ENCODE assay signal across 9 cellular contexts in genomic region chr12:6335451-6336078, GRCh38. TPM values are rescaled to one million over a fixed set of nuclear protein-coding genes. Genes with fewer than 3 reads are reported as not detected.
DNase-seq lines count a peak whose midpoint lies in the region; ATAC-seq, FAIRE-seq and TF ChIP-seq lines count a peak whose summit lies in the region.
"Had no signal": no experiment of that assay in that cellular context is flagged by ENCODE, and none has a peak within 500 bp of the region (broad histone marks: within the 10 kb centered on the region; RNA-seq: fewer than 3 reads in every experiment).

No MANE protein-coding gene starts in this region.

- H3K9ac ChIP-seq in GM12878 (ENCODE audit: control insufficient read depth, insufficient read depth, low read length): peak overlapping the region; percentile 68

- no peaks in the 10 kb centered on the region for H4K20me1 ChIP-seq in GM12878 (ENCODE audit: control insufficient read depth, insufficient read depth)

- SMC1A ChIA-PET in GM12878 (lab: Charles Lee; ENCODE audit: uncharacterized antibody, unreplicated experiment): interaction anchor here (0.5 to 4.6 kb wide), 20 partner anchors 10 to 155 kb away, joined by 3 to 39 read pairs (median 5); partner anchors contain the start of gene CD27

- TF ChIP-seq RAD21 in GM12878 (IDR thresholded peaks at IDR 0.05; ENCODE audit: insufficient read depth, low read depth, low read length): peak; percentile 75

- BruUV-seq in GM12878 (replicated peaks; lab: Mats Ljungman, UMichigan): no TSS peak

- H3K36me3 ChIP-seq in GM12878 (ENCODE audit: control insufficient read depth in 2 of 2, insufficient read depth in 2 of 2, low read length in 1 of 2): peaks cover 6 to 11% of the 10 kb centered on the region in 2 experiments; a peak in 3 of 4 replicates

- peak; percentile 53 for DNase-seq in Ammon's horn (ENCODE audit: low spot score)
- DNase-seq in HK-2 (ENCODE audit: unreplicated experiment): peak; percentile 86
- DNase-seq in T-helper 9 cell: peak; percentile 73
- DNase-seq in GM12878 (ENCODE audit: low read depth, low spot score): peak; percentile 60
- peak; percentile 95 for DNase-seq in iris pigment epithelial cell (ENCODE audit: low read depth)
- DNase-seq in stimulated activated CD4-positive, alpha-beta T cell treated with anti-CD3 and anti-CD28 coated beads, Interleukin-15, amount 100 ng/mL, for 48 hours (ENCODE audit: low read depth in 2 of 2): peak; percentile 81 to 87

- ATAC-seq in GM19035 (IDR thresholded peaks at IDR 0.05; ENCODE audit: unreplicated experiment) (peak; percentile 79), GM12878 (peak; percentile 85), HG03442 (IDR thresholded peaks at IDR 0.05; ENCODE audit: unreplicated experiment) (no peak)

- peak overlapping the region; percentile 72 for H2AFZ ChIP-seq in GM12878 (ENCODE audit: control insufficient read depth, low read depth, low read length)

- intact Hi-C loops in GM12878 (cut with micrococcal nuclease; ENCODE audit: unreplicated experiment): loop anchor here (2.0 to 5.0 kb wide), 3 partner anchors 87 to 197 kb away; partner anchors contain the start of gene GAPDH

- WGBS in GM12878 (ENCODE audit: insufficient coverage, insufficient replicate concordance, low lambda C conversion rate, missing lambda C conversion rate): 0% methylated on average over 11 of the region's 11 CpGs

- CTCF ChIA-PET in GM12878 (lab: Yijun Ruan, JAX): interaction anchor here (0.6 to 7.9 kb wide), 33 partner anchors 9 to 202 kb away, joined by 3 to 53 read pairs (median 4); partner anchors contain the start of genes CD27, GAPDH and TAPBPL

- H3K27ac ChIP-seq in GM12878 (ENCODE audit: control insufficient read depth, insufficient read depth): peak overlapping the region; percentile 93

- peaks cover 46% of the 10 kb centered on the region for H3K79me2 ChIP-seq in GM12878 (ENCODE audit: control insufficient read depth, insufficient read depth, low read length)

- peak overlapping the region; percentile 99 for H3K4me2 ChIP-seq in GM12878 (ENCODE audit: control insufficient read depth, insufficient read depth)

- no peaks in the 10 kb centered on the region for H3K27me3 ChIP-seq in GM12878 (replicated peaks in 1 of 2; ENCODE audit: control insufficient read depth in 2 of 2, insufficient read depth in 2 of 2, low read length in 1 of 2)

- RAD21 ChIA-PET in GM12878 (lab: Charles Lee; ENCODE audit: unreplicated experiment): interaction anchor here (0.6 to 3.8 kb wide), 28 partner anchors 9 to 424 kb away, joined by 3 to 44 read pairs (median 4); partner anchors contain the start of genes LPAR5 and VAMP1

- TF ChIP-seq POLR2A in GM12878 (IDR thresholded peaks at IDR 0.05; ENCODE audit: low read depth, low read length): peak; percentile 83

- peak; percentile 71 to 92 (median 76) for TF ChIP-seq CTCF in GM12878 (IDR thresholded peaks at IDR 0.05 in 2 of 3, conservative IDR thresholded peaks at IDR 0.05 in 1 of 3; ENCODE audit: control insufficient read depth in 2 of 3, extremely low read depth in 1 of 3, insufficient read depth in 1 of 3, low read depth in 3 of 3, low read length in 3 of 3)

- POLR2A ChIA-PET in GM12878 (lab: Charles Lee): interaction anchor here (0.5 to 3.4 kb wide), 15 partner anchors 9 to 223 kb away, joined by 3 to 22 read pairs (median 9); partner anchors contain the start of genes CD27, TAPBPL and VAMP1

- no peak; a peak in 1 of 4 replicates for TF ChIP-seq EP300 in GM12878 (IDR thresholded peaks at IDR 0.05; ENCODE audit: borderline replicate concordance in 1 of 2, control insufficient read depth in 1 of 2, low read depth in 2 of 2, low read length in 2 of 2)

- peaks cover 45% of the 10 kb centered on the region for H3K4me1 ChIP-seq in GM12878 (ENCODE audit: control insufficient read depth, insufficient read depth, low read length)

- peak overlapping the region; percentile 53 for H3K4me3 ChIP-seq in GM12878

- FAIRE-seq in GM12878 (lab: Jason Lieb, UNC): no peak

- in situ Hi-C loops in GM12878 (cut with MboI): loop anchor here (5.0 kb wide), 1 partner anchor 132 kb away; no protein-coding TSS in a partner anchor

- no peaks in the 10 kb centered on the region for H3K9me3 ChIP-seq in GM12878 (replicated peaks; ENCODE audit: control insufficient read depth, insufficient read depth, low read length)

TF ChIP-seq in GM12878, 131 proteins besides CTCF, POLR2A, EP300 and RAD21 (continues in another document):
- TF ChIP-seq NFIC (IDR thresholded peaks at IDR 0.05; ENCODE audit: low read depth, low read length) (no peak; the same call in 1 of the 2 replicates), NR2F1 (conservative IDR thresholded peaks at IDR 0.05) (peak; percentile 65; the same call in 1 of the 2 replicates), IKZF2 (IDR thresholded peaks at IDR 0.05) (peak; percentile 59 to 63; a peak in 2 of 4 replicates), MXI1 (IDR thresholded peaks at IDR 0.05; ENCODE audit: low read depth, low read length) (no peak)

RNA-seq across cellular contexts. Expression of gene TNFRSF1A, which starts 6.3 kb away (rescaled TPM):
- 25.3 and 26.1 TPM in 2 replicates for total RNA-seq in GM12878 (2013; cell fraction: nucleolus; rRNA removed)
- total RNA-seq in GM12878 (2014; rRNA removed) (11.7 and 14.1 TPM in 2 replicates), GM12878 (2014; rRNA removed; fragmentation: Illumina TruSeq; extraction: Trizol) (7.3 and 9.8 TPM in 2 replicates), GM12878 (2021) (16.2 and 16.5 TPM in 2 replicates)
- 4.1 TPM for polyA plus RNA-seq in GM12878 (2011; ENCODE audit: low read depth)
- polyA plus RNA-seq in GM12878 (2011; rRNA removed) (16.5 and 18.9 TPM in 2 replicates), GM12878 (2014; fragmentation: Illumina TruSeq; extraction: Trizol) (6.4 and 14.8 TPM in 2 replicates), GM12878 (2014; fragmentation: Nextera tagmentation; extraction: Ambion mirVana) (under 1 TPM; 0.24 to 0.77 TPM), GM12878 (2014; rRNA removed) (12.7 and 13.1 TPM in 2 replicates), GM12878 (2016; fragmentation: Nextera tagmentation; extraction: Ambion mirVana) (10 to 100 TPM; 10.6 to 13.0 TPM)
- 16.0 and 25.6 TPM in 2 replicates for polyA plus RNA-seq in GM12878 (2011; cell fraction: cytosol; rRNA removed)
- 30.0 and 37.3 TPM in 2 replicates for polyA plus RNA-seq in GM12878 (2011; cell fraction: nucleus; rRNA removed)
- 7.0 and 13.2 TPM in 2 replicates for polyA plus RNA-seq in GM12878 (2012)
- 22.5 and 36.4 TPM in 2 replicates for polyA minus RNA-seq in GM12878 (2011; rRNA and poly(A)+ RNA removed)
- 13.6 and 15.8 TPM in 2 replicates for polyA minus RNA-seq in GM12878 (2011; cell fraction: cytosol; rRNA and poly(A)+ RNA removed)
- polyA minus RNA-seq in GM12878 (2011; cell fraction: nucleus; rRNA and poly(A)+ RNA removed): 24.8 and 42.8 TPM in 2 replicates

RNA-seq across cellular contexts. Expression of gene PLEKHG6, which starts 25.1 kb away (rescaled TPM):
- 2.3 and 2.8 TPM in 2 replicates for total RNA-seq in GM12878 (2013; cell fraction: nucleolus; rRNA removed)
- total RNA-seq in GM12878 (2014; rRNA removed) (1.0 and 1.4 TPM in 2 replicates), GM12878 (2014; rRNA removed; fragmentation: Illumina TruSeq; extraction: Trizol) (0.60 and 0.72 TPM in 2 replicates), GM12878 (2021) (0.90 and 1.5 TPM in 2 replicates)
- 0.33 TPM for polyA plus RNA-seq in GM12878 (2011; ENCODE audit: low read depth)
- polyA plus RNA-seq in GM12878 (2011; rRNA removed) (1.4 and 2.0 TPM in 2 replicates), GM12878 (2014; fragmentation: Illumina TruSeq; extraction: Trizol) (0.10 and 0.62 TPM in 2 replicates), GM12878 (2014; fragmentation: Nextera tagmentation; extraction: Ambion mirVana) (under 1 TPM; 0.10 to 0.20 TPM), GM12878 (2014; rRNA removed) (1.6 and 4.0 TPM in 2 replicates), GM12878 (2016; fragmentation: Nextera tagmentation; extraction: Ambion mirVana) (1 to 10 TPM; 1.4 to 2.3 TPM)
- polyA plus RNA-seq in GM12878 (2011; cell fraction: cytosol; rRNA removed): 4.7 and 9.6 TPM in 2 replicates
- polyA plus RNA-seq in GM12878 (2011; cell fraction: nucleus; rRNA removed): 3.3 and 9.4 TPM in 2 replicates
- polyA plus RNA-seq in GM12878 (2012): 1.6 and 2.4 TPM in 2 replicates
- 1.7 and 9.9 TPM in 2 replicates for polyA minus RNA-seq in GM12878 (2011; rRNA and poly(A)+ RNA removed)
- polyA minus RNA-seq in GM12878 (2011; cell fraction: cytosol; rRNA and poly(A)+ RNA removed): 2.7 and 6.9 TPM in 2 replicates
- 0.60 and 6.0 TPM in 2 replicates for polyA minus RNA-seq in GM12878 (2011; cell fraction: nucleus; rRNA and poly(A)+ RNA removed)
- total RNA-seq: activated CD8-positive, alpha-beta memory T cell treated with anti-CD3 and anti-CD28 coated beads for 36 hours had no signal

RNA-seq across cellular contexts. Expression of gene SCNN1A, which starts 39.8 kb away (rescaled TPM):
- total RNA-seq in GM12878 (2013; cell fraction: nucleolus; rRNA removed): not detected in 2 replicates
- total RNA-seq in GM12878 (2014; rRNA removed) (not detected in 2 replicates), GM12878 (2014; rRNA removed; fragmentation: Illumina TruSeq; extraction: Trizol) (not detected in 2 replicates), GM12878 (2021) (0.56 and 0.69 TPM in 2 replicates)
- polyA plus RNA-seq in GM12878 (2011; ENCODE audit: low read depth): not detected
- polyA plus RNA-seq in GM12878 (2011; rRNA removed) (not detected in 2 replicates), GM12878 (2014; fragmentation: Illumina TruSeq; extraction: Trizol) (not detected in 2 replicates), GM12878 (2014; fragmentation: Nextera tagmentation; extraction: Ambion mirVana) (not detected), GM12878 (2014; rRNA removed) (0.03 TPM in 1 of 2 replicates, not detected in the other), GM12878 (2016; fragmentation: Nextera tagmentation; extraction: Ambion mirVana) (under 1 TPM in 1 of 2 experiments, not detected in 1; 0.14 TPM)
- not detected in 2 replicates for polyA plus RNA-seq in GM12878 (2011; cell fraction: cytosol; rRNA removed)
- not detected in 2 replicates for polyA plus RNA-seq in GM12878 (2011; cell fraction: nucleus; rRNA removed)
- not detected in 2 replicates for polyA plus RNA-seq in GM12878 (2012)
- not detected in 2 replicates for polyA minus RNA-seq in GM12878 (2011; rRNA and poly(A)+ RNA removed)
- not detected in 2 replicates for polyA minus RNA-seq in GM12878 (2011; cell fraction: cytosol; rRNA and poly(A)+ RNA removed)
- polyA minus RNA-seq in GM12878 (2011; cell fraction: nucleus; rRNA and poly(A)+ RNA removed): not detected in 2 replicates

RNA-seq across cellular contexts. Expression of gene LTBR, which starts 48.4 kb away (rescaled TPM):
- not detected in 2 replicates for total RNA-seq in GM12878 (2013; cell fraction: nucleolus; rRNA removed)
- total RNA-seq in GM12878 (2014; rRNA removed): not detected in 2 replicates
- total RNA-seq in GM12878 (2014; rRNA removed; fragmentation: Illumina TruSeq; extraction: Trizol): not detected in 2 replicates
- total RNA-seq in GM12878 (2021): 0.44 and 0.45 TPM in 2 replicates
- polyA plus RNA-seq in GM12878 (2011; ENCODE audit: low read depth): not detected
- polyA plus RNA-seq in GM12878 (2011; rRNA removed): not detected in 2 replicates
- polyA plus RNA-seq in GM12878 (2011; cell fraction: cytosol; rRNA removed): not detected in 2 replicates
- 0.07 TPM in 1 of 2 replicates, not detected in the other for polyA plus RNA-seq in GM12878 (2011; cell fraction: nucleus; rRNA removed)
- 0.23 and 0.31 TPM in 2 replicates for polyA plus RNA-seq in GM12878 (2012)
- polyA plus RNA-seq in GM12878 (2014; fragmentation: Illumina TruSeq; extraction: Trizol): not detected in 2 replicates
- not detected for polyA plus RNA-seq in GM12878 (2014; fragmentation: Nextera tagmentation; extraction: Ambion mirVana)
- polyA plus RNA-seq in GM12878 (2014; rRNA removed): not detected in 2 replicates
- polyA plus RNA-seq in GM12878 (2016; fragmentation: Nextera tagmentation; extraction: Ambion mirVana): under 1 TPM in 1 of 2 experiments, not detected in 1; 0.24 TPM
- polyA minus RNA-seq in GM12878 (2011; rRNA and poly(A)+ RNA removed): not detected in 2 replicates
- 0.94 and 4.8 TPM in 2 replicates for polyA minus RNA-seq in GM12878 (2011; cell fraction: cytosol; rRNA and poly(A)+ RNA removed)
- polyA minus RNA-seq in GM12878 (2011; cell fraction: nucleus; rRNA and poly(A)+ RNA removed): 0.48 and 2.2 TPM in 2 replicates
